In genomic region chr5:36683821-36684434, GRCh38 we compare ENCODE assay signal across 11 cellular contexts.
DNase-seq lines count a peak whose midpoint lies in the region; ATAC-seq and TF ChIP-seq lines count a peak whose summit lies in the region.
"Had no signal": no experiment of that assay in that cellular context is flagged by ENCODE, and none has a peak within 500 bp of the region (broad histone marks: within the 10 kb centered on the region; RNA-seq: fewer than 3 reads in every experiment).

No MANE protein-coding gene starts in this region.

- no peak for TF ChIP-seq CTCF in right atrium auricular region (IDR thresholded peaks at IDR 0.05)
- no peak for TF ChIP-seq CTCF in psoas muscle (IDR thresholded peaks at IDR 0.05)

- peaks cover 17% of the 10 kb centered on the region for H3K36me3 ChIP-seq in right atrium auricular region
- peaks cover 0 to 52% of the 10 kb centered on the region in 2 donors for H3K36me3 ChIP-seq in psoas muscle (ENCODE audit: insufficient read depth in 1 of 2, low read depth in 1 of 2)

- H3K4me1 ChIP-seq in right atrium auricular region (peaks cover 0 to 8% of the 10 kb centered on the region in 2 donors), psoas muscle (no peaks in the 10 kb centered on the region)

- H3K27ac ChIP-seq in right atrium auricular region = peak overlapping the region; percentile 33 to 52
- no peak overlapping the region for H3K27ac ChIP-seq in psoas muscle

- intact Hi-C loops in psoas muscle (cut with DNase I) = no loop called here

- 43 to 62% (median 49%) methylated on average over 9 of the region's 9 CpGs for WGBS in psoas muscle, 3 donors

- H3K36me3 Mint-ChIP-seq in effector memory CD8-positive, alpha-beta T cell (ENCODE audit: insufficient read depth) = no peaks in the 10 kb centered on the region
- H3K36me3 Mint-ChIP-seq: activated naive CD8-positive, alpha-beta T cell treated with anti-CD3 and anti-CD28 coated beads for 36 hours had no signal

- H3K4me3 ChIP-seq in right atrium auricular region (no peak overlapping the region), psoas muscle (no peak overlapping the region)

- no peak overlapping the region for H3K4me3 Mint-ChIP-seq in effector memory CD8-positive, alpha-beta T cell
- H3K4me3 Mint-ChIP-seq: activated naive CD8-positive, alpha-beta T cell treated with anti-CD3 and anti-CD28 coated beads for 36 hours had no signal

- H3K4me1 Mint-ChIP-seq in effector memory CD8-positive, alpha-beta T cell (ENCODE audit: low read depth in 2 of 2) = peaks cover 0 to 1% of the 10 kb centered on the region in 2 donors

- no peak overlapping the region for H3K27ac Mint-ChIP-seq in effector memory CD8-positive, alpha-beta T cell
- H3K27ac Mint-ChIP-seq: activated naive CD8-positive, alpha-beta T cell treated with anti-CD3 and anti-CD28 coated beads for 36 hours had no signal

- no peaks in the 10 kb centered on the region for H3K9me3 ChIP-seq in right atrium auricular region
- H3K9me3 ChIP-seq in psoas muscle = no peaks in the 10 kb centered on the region

- ATAC-seq in psoas muscle = peak; percentile 43 to 83 (median 76)
- no peak for ATAC-seq in effector memory CD8-positive, alpha-beta T cell (replicated peaks)
- ATAC-seq in HG03196 (IDR thresholded peaks at IDR 0.05; ENCODE audit: unreplicated experiment) = no peak

- H3K9me3 Mint-ChIP-seq in effector memory CD8-positive, alpha-beta T cell = no peaks in the 10 kb centered on the region
- H3K9me3 Mint-ChIP-seq: activated naive CD8-positive, alpha-beta T cell treated with anti-CD3 and anti-CD28 coated beads for 36 hours had no signal

- no peaks in the 10 kb centered on the region for H3K27me3 ChIP-seq in right atrium auricular region
- H3K27me3 ChIP-seq in psoas muscle (ENCODE audit: insufficient read depth in 3 of 3, low read length in 2 of 3) = no peaks in the 10 kb centered on the region

- DNase-seq in EH (ENCODE audit: low read depth) (peak; percentile 56), SKM-1 treated with dmso at 0.1 percent for 144 hours (lab: John Stamatoyannopoulos, UW; ENCODE audit: unreplicated experiment) (peak; percentile 58), right atrium auricular region (ENCODE audit: low spot score) (peak; percentile 76), psoas muscle (no peak), SHP77 treated with DMSO at 0.1 percent for 48 hours (lab: John Stamatoyannopoulos, UW) (no peak), SW 1271 (lab: John Stamatoyannopoulos, UW) (no peak)
- DNase-seq in effector memory CD8-positive, alpha-beta T cell = no peak
- DNase-seq: activated naive CD8-positive, alpha-beta T cell treated with anti-CD3 and anti-CD28 coated beads for 36 hours; mesendoderm; NCI-H2107 had no signal

- peaks cover 9 to 39% of the 10 kb centered on the region in 2 donors for H3K27me3 Mint-ChIP-seq in effector memory CD8-positive, alpha-beta T cell

Comparison
In these comparisons a context has a peak if more than half of its experiments do, and no peak if none do; other contexts are left out.
1. DNase-seq: peak in EH (single experiment), SKM-1 treated with dmso at 0.1 percent for 144 hours (single experiment) and right atrium auricular region (single experiment); none in psoas muscle (0 of 2), effector memory CD8-positive, alpha-beta T cell (0 of 3), SHP77 treated with DMSO at 0.1 percent for 48 hours (single experiment) and SW 1271 (0 of 2).
2. ATAC-seq: peak in psoas muscle (4 of 4); none in effector memory CD8-positive, alpha-beta T cell (single experiment) and HG03196 (single experiment).